Comparison of ENCODE assay signal across 43 cellular contexts in the genomic region with DNA sequence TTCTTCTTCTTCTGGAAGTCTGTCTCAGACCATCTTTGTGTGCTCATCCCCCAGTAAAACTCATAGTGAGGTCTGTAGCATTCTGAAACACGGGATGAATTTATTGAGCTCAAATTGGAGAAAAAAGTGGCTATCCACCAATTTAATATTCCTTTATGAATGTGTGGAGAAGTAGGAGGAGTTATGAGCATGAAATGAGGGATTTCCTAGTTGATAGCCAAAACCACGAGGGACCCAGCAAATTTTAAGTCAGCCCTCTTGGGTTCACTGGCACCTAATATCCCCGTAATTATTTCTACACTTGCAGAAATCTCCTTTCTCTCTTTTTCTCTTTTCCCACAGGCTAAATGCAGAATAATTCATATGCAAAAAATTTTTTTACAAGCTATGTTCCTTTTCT. TPM values are rescaled to one million over a fixed set of nuclear protein-coding genes. Genes with fewer than 3 reads are reported as not detected.
"Had no signal": no experiment of that assay in that cellular context is flagged by ENCODE, and none has a peak within 500 bp of the region (broad histone marks: within the 10 kb centered on the region; RNA-seq: fewer than 3 reads in every experiment).

OR52A1 (minus strand) TSS at position 101 of the 400 bp plus-strand sequence. CDS start 2,388 bp downstream, outside the sequence.

- ATAC-seq: activated naive CD4-positive, alpha-beta T cell treated with anti-CD3 and anti-CD28 coated beads, Interleukin-2, amount 50 U/mL, for 72 hours; activated naive CD8-positive, alpha-beta T cell treated with anti-CD3 and anti-CD28 coated beads, Interleukin-2, amount 50 U/mL, for 24 hours; activated T-cell treated with anti-CD3 and anti-CD28 coated beads, Interleukin-2, amount 50 U/mL, for 4 hours; activated T-cell treated with anti-CD3 and anti-CD28 coated beads, Interleukin-2, amount 50 U/mL, for 72 hours; activated T-helper 17 cell treated with anti-CD3 and anti-CD28 coated beads, Interleukin-2, amount 50 U/mL, for 72 hours; body of pancreas had no signal

- H3K4me3 Mint-ChIP-seq: activated naive CD4-positive, alpha-beta T cell treated with anti-CD3 and anti-CD28 coated beads for 36 hours; activated naive CD4-positive, alpha-beta T cell treated with anti-CD3 and anti-CD28 coated beads, Interleukin-2, amount 10 ng/mL, durations not matched to agents 7 days and 5 days; activated naive CD4-positive, alpha-beta T cell treated with anti-CD3 and anti-CD28 coated beads, Interleukin-2, amount 50 U/mL, for 24 hours; activated naive CD8-positive, alpha-beta T cell; activated naive CD8-positive, alpha-beta T cell treated with anti-CD3 and anti-CD28 coated beads for 36 hours; activated naive CD8-positive, alpha-beta T cell treated with anti-CD3 and anti-CD28 coated beads, Interleukin-2, amount 10 ng/mL, durations not matched to agents 7 days and 5 days; activated naive CD8-positive, alpha-beta T cell treated with anti-CD3 and anti-CD28 coated beads, Interleukin-2, amount 50 U/mL, for 24 hours; activated T-cell treated with anti-CD3 and anti-CD28 coated beads, Interleukin-2, amount 50 U/mL, for 4 hours; activated T-cell treated with anti-CD3 and anti-CD28 coated beads, Interleukin-2, amount 50 U/mL, for 72 hours; activated T-helper 1 cell treated with anti-CD3 and anti-CD28 coated beads, Interleukin-12 subunit alpha, Interleukin-12 subunit beta, Interleukin-2, Interleukin-4 antibody, amounts not matched to agents 30 ng/mL and 10 ng/mL and 1 ng/mL, durations not matched to agents 14 hours and 24 hours and 36 hours; activated T-helper 17 cell treated with anti-CD3 and anti-CD28 coated beads, Interleukin-2, amount 50 U/mL, for 72 hours; brain; central memory CD8-positive, alpha-beta T cell had no signal

- H3K9me3 Mint-ChIP-seq: activated naive CD4-positive, alpha-beta T cell treated with anti-CD3 and anti-CD28 coated beads for 36 hours; activated naive CD4-positive, alpha-beta T cell treated with anti-CD3 and anti-CD28 coated beads, Interleukin-2, amount 10 ng/mL, durations not matched to agents 7 days and 5 days; activated naive CD4-positive, alpha-beta T cell treated with anti-CD3 and anti-CD28 coated beads, Interleukin-2, amount 50 U/mL, for 24 hours; activated naive CD4-positive, alpha-beta T cell treated with anti-CD3 and anti-CD28 coated beads, Interleukin-2, amount 50 U/mL, for 72 hours; activated naive CD8-positive, alpha-beta T cell treated with anti-CD3 and anti-CD28 coated beads for 36 hours; activated naive CD8-positive, alpha-beta T cell treated with anti-CD3 and anti-CD28 coated beads, Interleukin-2, amount 10 ng/mL, durations not matched to agents 7 days and 5 days; activated naive CD8-positive, alpha-beta T cell treated with anti-CD3 and anti-CD28 coated beads, Interleukin-2, amount 50 U/mL, for 24 hours; activated T-cell treated with anti-CD3 and anti-CD28 coated beads, Interleukin-2, amount 50 U/mL, for 4 hours; activated T-helper 1 cell treated with anti-CD3 and anti-CD28 coated beads, Interleukin-12 subunit alpha, Interleukin-12 subunit beta, Interleukin-2, Interleukin-4 antibody, amounts not matched to agents 30 ng/mL and 10 ng/mL and 1 ng/mL, durations not matched to agents 14 hours and 24 hours and 36 hours; activated T-helper 17 cell treated with anti-CD3 and anti-CD28 coated beads, Interleukin-2, amount 50 U/mL, for 72 hours; activated T-helper 2 cell treated with anti-CD3 and anti-CD28 coated beads, Interferon-gamma antibody, Interleukin-2, Interleukin-4, amounts not matched to agents 10 μg/mL and 5 μg/mL and 100 μg/mL, durations not matched to agents 14 hours and 24 hours and 36 hours; brain; central memory CD8-positive, alpha-beta T cell had no signal

- H3K27ac Mint-ChIP-seq: activated naive CD4-positive, alpha-beta T cell treated with anti-CD3 and anti-CD28 coated beads for 36 hours; activated naive CD4-positive, alpha-beta T cell treated with anti-CD3 and anti-CD28 coated beads, Interleukin-2, amount 10 ng/mL, durations not matched to agents 7 days and 5 days; activated naive CD4-positive, alpha-beta T cell treated with anti-CD3 and anti-CD28 coated beads, Interleukin-2, amount 50 U/mL, for 24 hours; activated naive CD4-positive, alpha-beta T cell treated with anti-CD3 and anti-CD28 coated beads, Interleukin-2, amount 50 U/mL, for 72 hours; activated naive CD8-positive, alpha-beta T cell; activated naive CD8-positive, alpha-beta T cell treated with anti-CD3 and anti-CD28 coated beads for 36 hours; activated naive CD8-positive, alpha-beta T cell treated with anti-CD3 and anti-CD28 coated beads, Interleukin-2, amount 10 ng/mL, durations not matched to agents 7 days and 5 days; activated naive CD8-positive, alpha-beta T cell treated with anti-CD3 and anti-CD28 coated beads, Interleukin-2, amount 50 U/mL, for 24 hours; activated T-cell treated with anti-CD3 and anti-CD28 coated beads, Interleukin-2, amount 50 U/mL, for 72 hours; activated T-helper 1 cell treated with anti-CD3 and anti-CD28 coated beads, Interleukin-12 subunit alpha, Interleukin-12 subunit beta, Interleukin-2, Interleukin-4 antibody, amounts not matched to agents 30 ng/mL and 10 ng/mL and 1 ng/mL, durations not matched to agents 14 hours and 24 hours and 36 hours; activated T-helper 17 cell treated with anti-CD3 and anti-CD28 coated beads, Interleukin-2, amount 50 U/mL, for 72 hours; activated T-helper 2 cell treated with anti-CD3 and anti-CD28 coated beads, Interferon-gamma antibody, Interleukin-2, Interleukin-4, amounts not matched to agents 10 μg/mL and 5 μg/mL and 100 μg/mL, durations not matched to agents 14 hours and 24 hours and 36 hours; brain had no signal

- H3K4me1 Mint-ChIP-seq: activated naive CD4-positive, alpha-beta T cell treated with anti-CD3 and anti-CD28 coated beads, Interleukin-2, amount 10 ng/mL, durations not matched to agents 7 days and 5 days; activated naive CD4-positive, alpha-beta T cell treated with anti-CD3 and anti-CD28 coated beads, Interleukin-2, amount 50 U/mL, for 24 hours; activated naive CD8-positive, alpha-beta T cell treated with anti-CD3 and anti-CD28 coated beads for 36 hours; activated naive CD8-positive, alpha-beta T cell treated with anti-CD3 and anti-CD28 coated beads, Interleukin-2, amount 10 ng/mL, durations not matched to agents 7 days and 5 days; activated naive CD8-positive, alpha-beta T cell treated with anti-CD3 and anti-CD28 coated beads, Interleukin-2, amount 50 U/mL, for 24 hours; activated T-helper 17 cell treated with anti-CD3 and anti-CD28 coated beads, Interleukin-2, amount 50 U/mL, for 72 hours; brain; central memory CD8-positive, alpha-beta T cell had no signal

- H3K27me3 ChIP-seq: adrenal gland, ascending aorta, body of pancreas, brain microvascular endothelial cell, breast epithelium, cardiac muscle cell had no signal

- H3K27ac ChIP-seq: adrenal gland, ascending aorta, body of pancreas, brain microvascular endothelial cell, breast epithelium, cardiac muscle cell had no signal

- H3K4me1 ChIP-seq: adrenal gland, ascending aorta, body of pancreas, breast epithelium had no signal

- H3K36me3 ChIP-seq: adrenal gland, ascending aorta, brain microvascular endothelial cell, breast epithelium, cardiac muscle cell had no signal

- H3K9me3 ChIP-seq: adrenal gland, ascending aorta, body of pancreas, breast epithelium had no signal

- DNase-seq: activated effector memory CD4-positive, alpha-beta T cell treated with anti-CD3 and anti-CD28 coated beads, Interleukin-2, amount 50 U/mL, for 16 hours; activated effector memory CD4-positive, alpha-beta T cell treated with Interleukin-2 at 50 U/mL for 16 hours; activated gamma-delta T cell; activated gamma-delta T cell treated with Interleukin-2 at 50 U/mL for 16 hours; activated naive CD4-positive, alpha-beta T cell; activated naive CD4-positive, alpha-beta T cell treated with anti-CD3 and anti-CD28 coated beads for 36 hours; activated naive CD4-positive, alpha-beta T cell treated with anti-CD3 and anti-CD28 coated beads, Interleukin-2, amount 10 ng/mL, durations not matched to agents 7 days and 5 days; activated naive CD4-positive, alpha-beta T cell treated with anti-CD3 and anti-CD28 coated beads, Interleukin-2, amount 50 U/mL, for 16 hours; activated naive CD4-positive, alpha-beta T cell treated with Interleukin-2 at 50 U/mL for 16 hours; activated naive CD8-positive, alpha-beta T cell treated with anti-CD3 and anti-CD28 coated beads for 36 hours; activated naive CD8-positive, alpha-beta T cell treated with anti-CD3 and anti-CD28 coated beads, Interleukin-2, amount 10 ng/mL, durations not matched to agents 7 days and 5 days; activated naive CD8-positive, alpha-beta T cell treated with anti-CD3 and anti-CD28 coated beads, Interleukin-2, amount 50 U/mL, for 24 hours; activated T-cell treated with anti-CD3 and anti-CD28 coated beads, Interleukin-2, amount 50 U/mL, for 4 hours; activated T-cell treated with anti-CD3 and anti-CD28 coated beads, Interleukin-2, amount 50 U/mL, for 48 hours; activated T-cell treated with anti-CD3 and anti-CD28 coated beads, Interleukin-2, amount 50 U/mL, for 72 hours; adrenal gland; amniotic stem cell; amygdala; anterior cingulate cortex; aorta; body of pancreas; brain microvascular endothelial cell; caudate nucleus; central memory CD4-positive, alpha-beta T cell; cerebellar nuclear complex had no signal

- H3K4me3 ChIP-seq: adrenal gland, ascending aorta, body of pancreas, breast epithelium, cardiac muscle cell had no signal

- FAIRE-seq: astrocyte, bronchial epithelial cell, colon had no signal

- H3K36me3 Mint-ChIP-seq: activated naive CD4-positive, alpha-beta T cell treated with anti-CD3 and anti-CD28 coated beads, Interleukin-2, amount 10 ng/mL, durations not matched to agents 7 days and 5 days; activated naive CD4-positive, alpha-beta T cell treated with anti-CD3 and anti-CD28 coated beads, Interleukin-2, amount 50 U/mL, for 24 hours; activated naive CD4-positive, alpha-beta T cell treated with anti-CD3 and anti-CD28 coated beads, Interleukin-2, amount 50 U/mL, for 72 hours; activated naive CD8-positive, alpha-beta T cell; activated naive CD8-positive, alpha-beta T cell treated with anti-CD3 and anti-CD28 coated beads for 36 hours; activated naive CD8-positive, alpha-beta T cell treated with anti-CD3 and anti-CD28 coated beads, Interleukin-2, amount 10 ng/mL, durations not matched to agents 7 days and 5 days; brain had no signal

- H3K27me3 Mint-ChIP-seq: activated naive CD4-positive, alpha-beta T cell treated with anti-CD3 and anti-CD28 coated beads, Interleukin-2, amount 10 ng/mL, durations not matched to agents 7 days and 5 days; activated naive CD8-positive, alpha-beta T cell; activated naive CD8-positive, alpha-beta T cell treated with anti-CD3 and anti-CD28 coated beads, Interleukin-2, amount 10 ng/mL, durations not matched to agents 7 days and 5 days; activated T-helper 17 cell treated with anti-CD3 and anti-CD28 coated beads, Interleukin-2, amount 50 U/mL, for 72 hours; brain had no signal

RNA-seq across cellular contexts. Expression of gene OR52A1, which starts in this region (rescaled TPM):
- total RNA-seq: activated naive CD4-positive, alpha-beta T cell treated with anti-CD3 and anti-CD28 coated beads for 36 hours; activated naive CD4-positive, alpha-beta T cell treated with anti-CD3 and anti-CD28 coated beads, Interleukin-2, amount 50 U/mL, for 72 hours; activated naive CD8-positive, alpha-beta T cell treated with anti-CD3 and anti-CD28 coated beads for 36 hours; activated naive CD8-positive, alpha-beta T cell treated with anti-CD3 and anti-CD28 coated beads, Interleukin-2, amount 10 ng/mL, durations not matched to agents 7 days and 5 days; activated T-cell treated with anti-CD3 and anti-CD28 coated beads, Interleukin-2, amount 50 U/mL, for 4 hours; activated T-cell treated with anti-CD3 and anti-CD28 coated beads, Interleukin-2, amount 50 U/mL, for 72 hours; activated T-helper 1 cell treated with anti-CD3 and anti-CD28 coated beads, Interleukin-12 subunit alpha, Interleukin-12 subunit beta, Interleukin-2, Interleukin-4 antibody, amounts not matched to agents 30 ng/mL and 10 ng/mL and 1 ng/mL, durations not matched to agents 14 hours and 24 hours and 36 hours; activated T-helper 2 cell treated with anti-CD3 and anti-CD28 coated beads, Interferon-gamma antibody, Interleukin-2, Interleukin-4, amounts not matched to agents 10 μg/mL and 5 μg/mL and 100 μg/mL, durations not matched to agents 14 hours and 24 hours and 36 hours; adrenal gland; aorta; ascending aorta; astrocyte; body of pancreas; breast epithelium; bronchial epithelial cell; cardiac muscle cell; cardiac septum; cerebellum; chondrocyte had no signal
- polyA plus RNA-seq: adipose tissue, adrenal gland, aorta, cardiac muscle cell had no signal
